Comparison of ENCODE assay signal across 8 cellular contexts in genomic region chr10:74825033-74825370, GRCh38. TPM values are rescaled to one million over a fixed set of nuclear protein-coding genes. Genes with fewer than 3 reads are reported as not detected.
A peak's percentile ranks its signal among the peaks of the same experiment; 100 is the strongest.
DNase-seq lines count a peak whose midpoint lies in the region; ATAC-seq, FAIRE-seq and TF ChIP-seq lines count a peak whose summit lies in the region.

No MANE protein-coding gene starts in this region.

- intact Hi-C loops in Panc1 (cut with micrococcal nuclease; ENCODE audit: unreplicated experiment): loop anchor here (10.0 kb wide), 2 partner anchors 260 to 560 kb away; no protein-coding TSS in a partner anchor
- intact Hi-C loops in GM12878 (cut with micrococcal nuclease; ENCODE audit: unreplicated experiment): loop anchor here (1.0 to 10.0 kb wide), 4 partner anchors 86 to 670 kb away; partner anchors contain the start of genes ADK and AP3M1

- ATAC-seq in Panc1 (no peak), GM12878 (peak; percentile 0), HG03108 (IDR thresholded peaks at IDR 0.05; ENCODE audit: unreplicated experiment) (no peak)

- in situ Hi-C loops in Panc1 (cut with HindIII; ENCODE audit: low pct_unique_long_range_greater_than_20kb, low sequenced_read_pairs) (no loop called here), GM12878 (cut with MboI) (no loop called here)

- H3K4me1 ChIP-seq in Panc1 (ENCODE audit: control insufficient read depth, insufficient read depth, low read length): peaks cover 44% of the 10 kb centered on the region
- H3K4me1 ChIP-seq in GM12878 (ENCODE audit: control insufficient read depth, insufficient read depth, low read length): peaks cover 9% of the 10 kb centered on the region; the same call in 1 of the 2 replicates
- H3K4me1 ChIP-seq in keratinocyte (ENCODE audit: control insufficient read depth, extremely low read depth, insufficient read depth, low read length): peaks cover 4% of the 10 kb centered on the region

- H3K4me3 ChIP-seq in Panc1 (ENCODE audit: low read depth in 2 of 2, low read length in 2 of 2) (peak overlapping the region; percentile 73 to 77), GM12878 (peak overlapping the region; percentile 88), keratinocyte (ENCODE audit: control insufficient read depth in 2 of 3, extremely low read depth in 1 of 3, insufficient read depth in 2 of 3, low read depth in 1 of 3, low read length in 3 of 3) (peak overlapping the region; percentile 58 to 95 (median 75))

- peak; percentile 41 for TF ChIP-seq POLR2A in GM19099 (IDR thresholded peaks at IDR 0.05; ENCODE audit: extremely low read depth, insufficient read length, low read depth)
- TF ChIP-seq POLR2A in GM12878 (IDR thresholded peaks at IDR 0.05; ENCODE audit: low read depth, low read length): peak; percentile 86

- CTCF ChIA-PET in Panc1 (lab: Charles Lee) (no interaction called here), GM12878 (lab: Yijun Ruan, JAX) (interaction anchor here (1.0 to 2.8 kb wide), 4 partner anchors 47 to 195 kb away, joined by 3 to 17 read pairs (median 4); no protein-coding TSS in a partner anchor)

- no peak for DNase-seq in Panc1 (ENCODE audit: low read depth, low spot score)
- DNase-seq in GM12878 (ENCODE audit: low read depth, low spot score): no peak
- DNase-seq in keratinocyte (ENCODE audit: low read depth, low spot score): no peak
- peak; percentile 50 for DNase-seq in stimulated activated CD4-positive, alpha-beta T cell treated with anti-CD3 and anti-CD28 coated beads, Interleukin-12 subunit alpha, Interleukin-12 subunit beta, amount 100 ng/mL, for 4 hours
- no peak for DNase-seq in HuH-7.5 (ENCODE audit: low spot score)
- DNase-seq in AG20443 (ENCODE audit: low spot score): no peak

- H3K36me3 ChIP-seq in Panc1 (ENCODE audit: control insufficient read depth, insufficient read depth, low read length) (no peaks in the 10 kb centered on the region), GM12878 (ENCODE audit: control insufficient read depth in 2 of 2, insufficient read depth in 2 of 2, low read length in 1 of 2) (no peaks in the 10 kb centered on the region), keratinocyte (ENCODE audit: control insufficient read depth in 2 of 2, extremely low read depth in 1 of 2, insufficient read depth in 2 of 2, low read length in 2 of 2) (no peaks in the 10 kb centered on the region)

- POLR2A ChIA-PET in Panc1 (lab: Charles Lee) (no interaction called here), GM12878 (lab: Charles Lee) (interaction anchor here (0.6 to 0.8 kb wide), 4 partner anchors 54 to 318 kb away, joined by 3 to 4 read pairs (median 4); no protein-coding TSS in a partner anchor)

- no peak for FAIRE-seq in GM12878 (lab: Jason Lieb, UNC)
- no peak for FAIRE-seq in keratinocyte (lab: Jason Lieb, UNC)

- SMC1A ChIA-PET in GM12878 (lab: Charles Lee; ENCODE audit: uncharacterized antibody, unreplicated experiment): interaction anchor here (0.7 to 4.6 kb wide), 12 partner anchors 30 to 581 kb away, joined by 3 to 22 read pairs (median 4); no protein-coding TSS in a partner anchor

- WGBS in GM12878 (ENCODE audit: insufficient coverage, insufficient replicate concordance, low lambda C conversion rate, missing lambda C conversion rate): 1% methylated on average over 24 of the region's 35 CpGs

- H3K9me3 ChIP-seq in Panc1 (ENCODE audit: control insufficient read depth, insufficient read depth, low read depth, low read length) (no peaks in the 10 kb centered on the region), GM12878 (replicated peaks; ENCODE audit: control insufficient read depth, insufficient read depth, low read length) (no peaks in the 10 kb centered on the region; the same call in 2 of the 3 replicates), keratinocyte (ENCODE audit: control insufficient read depth, low read depth, low read length) (no peaks in the 10 kb centered on the region)

- dilution Hi-C loops in keratinocyte (cut with MboI; ENCODE audit: extremely low pct_ligation_motif_present, low sequenced_read_pairs): no loop called here

- H3K27ac ChIP-seq in Panc1 (ENCODE audit: low read length) (peak overlapping the region; percentile 82), GM12878 (ENCODE audit: control insufficient read depth, insufficient read depth) (peak overlapping the region; percentile 91), keratinocyte (ENCODE audit: control insufficient read depth, insufficient read depth, low read length) (no peak overlapping the region)

- no peak for TF ChIP-seq RAD21 in GM12878 (IDR thresholded peaks at IDR 0.05; ENCODE audit: insufficient read depth, low read depth, low read length)

- peak overlapping the region; percentile 83 for H2AFZ ChIP-seq in GM12878 (ENCODE audit: control insufficient read depth, low read depth, low read length)
- peak overlapping the region; percentile 92 for H2AFZ ChIP-seq in keratinocyte (ENCODE audit: control insufficient read depth, low read length)

- H3K9me1 ChIP-seq in keratinocyte (ENCODE audit: control insufficient read depth, extremely low read depth, insufficient read depth, low read length): no peaks in the 10 kb centered on the region

- BruUV-seq in Panc1 (replicated peaks; lab: Mats Ljungman, UMichigan) (no TSS peak), GM12878 (replicated peaks; lab: Mats Ljungman, UMichigan) (no TSS peak)

- H3K4me2 ChIP-seq in GM12878 (ENCODE audit: control insufficient read depth, insufficient read depth) (peak overlapping the region; percentile 94), keratinocyte (ENCODE audit: control insufficient read depth, extremely low read depth, insufficient read depth, low read depth, low read length) (peak overlapping the region; percentile 74)

- no peaks in the 10 kb centered on the region for H4K20me1 ChIP-seq in GM12878 (ENCODE audit: control insufficient read depth, insufficient read depth)
- no peaks in the 10 kb centered on the region for H4K20me1 ChIP-seq in keratinocyte (ENCODE audit: control insufficient read depth, extremely low read depth, insufficient read depth, low read length)

- peaks cover 31% of the 10 kb centered on the region for H3K79me2 ChIP-seq in GM12878 (ENCODE audit: control insufficient read depth, insufficient read depth, low read length)
- H3K79me2 ChIP-seq in keratinocyte (ENCODE audit: control insufficient read depth, insufficient read depth, low read length): peaks cover 11% of the 10 kb centered on the region

- no peak for TF ChIP-seq CTCF in Panc1 (IDR thresholded peaks at IDR 0.05)
- no peak; a peak in 1 of 6 replicates for TF ChIP-seq CTCF in GM12878 (IDR thresholded peaks at IDR 0.05 in 2 of 3, conservative IDR thresholded peaks at IDR 0.05 in 1 of 3; ENCODE audit: control insufficient read depth in 2 of 3, extremely low read depth in 1 of 3, insufficient read depth in 1 of 3, low read depth in 3 of 3, low read length in 3 of 3)
- no peak for TF ChIP-seq CTCF in keratinocyte (optimal IDR thresholded peaks at IDR 0.05 in 1 of 3, IDR thresholded peaks at IDR 0.05 in 1 of 3, conservative IDR thresholded peaks at IDR 0.05 in 1 of 3; ENCODE audit: extremely low read depth in 1 of 3, insufficient read depth in 2 of 3, low read length in 3 of 3)

- RAD21 ChIA-PET in GM12878 (lab: Charles Lee; ENCODE audit: unreplicated experiment): interaction anchor here (0.9 to 3.0 kb wide), 9 partner anchors 29 to 549 kb away, joined by 3 to 18 read pairs (median 4); no protein-coding TSS in a partner anchor

- no peak for TF ChIP-seq EP300 in GM12878 (IDR thresholded peaks at IDR 0.05; ENCODE audit: borderline replicate concordance in 1 of 2, control insufficient read depth in 1 of 2, low read depth in 2 of 2, low read length in 2 of 2)

- peak overlapping the region; percentile 92 for H3K9ac ChIP-seq in GM12878 (ENCODE audit: control insufficient read depth, insufficient read depth, low read length)
- peak overlapping the region; percentile 56 for H3K9ac ChIP-seq in keratinocyte (ENCODE audit: control insufficient read depth, extremely low read depth, insufficient read depth, low read length)

- H3K27me3 ChIP-seq in Panc1 (ENCODE audit: control insufficient read depth, insufficient read depth, low read length) (no peaks in the 10 kb centered on the region), GM12878 (replicated peaks in 1 of 2; ENCODE audit: control insufficient read depth in 2 of 2, insufficient read depth in 2 of 2, low read length in 1 of 2) (no peaks in the 10 kb centered on the region), keratinocyte (ENCODE audit: control insufficient read depth, extremely low read depth, insufficient read depth, low read length) (no peaks in the 10 kb centered on the region)

TF ChIP-seq in GM12878, 131 proteins besides CTCF, POLR2A, EP300 and RAD21 (continues in another document):
- no peak for TF ChIP-seq CHD1 (IDR thresholded peaks at IDR 0.05; ENCODE audit: low read depth, low read length)

RNA-seq across cellular contexts. Expression of gene KAT6B, which starts 1.4 kb away (rescaled TPM):
- 31.1 TPM for total RNA-seq in Panc1 (2021; ENCODE audit: unreplicated experiment)
- polyA plus RNA-seq in Panc1 (2012; ENCODE audit: insufficient read length): 14.1 TPM
- 303 and 315 TPM in 2 replicates for total RNA-seq in GM12878 (2013; cell fraction: nucleolus; rRNA removed)
- total RNA-seq in GM12878 (2014; rRNA removed): 16.5 and 18.3 TPM in 2 replicates
- 16.7 and 17.5 TPM in 2 replicates for total RNA-seq in GM12878 (2014; rRNA removed; fragmentation: Illumina TruSeq; extraction: Trizol)
- total RNA-seq in GM12878 (2021): 22.6 and 24.8 TPM in 2 replicates
- 8.5 TPM for polyA plus RNA-seq in GM12878 (2011; ENCODE audit: low read depth)
- polyA plus RNA-seq in GM12878 (2011; rRNA removed): 6.7 and 7.6 TPM in 2 replicates
- 5.8 and 9.8 TPM in 2 replicates for polyA plus RNA-seq in GM12878 (2011; cell fraction: cytosol; rRNA removed)
- polyA plus RNA-seq in GM12878 (2011; cell fraction: nucleus; rRNA removed): 17.1 and 23.0 TPM in 2 replicates
- 10.5 and 12.2 TPM in 2 replicates for polyA plus RNA-seq in GM12878 (2012)
- 17.6 and 19.1 TPM in 2 replicates for polyA plus RNA-seq in GM12878 (2014; fragmentation: Illumina TruSeq; extraction: Trizol)
- polyA plus RNA-seq in GM12878 (2014; fragmentation: Nextera tagmentation; extraction: Ambion mirVana): 1 to 10 TPM; 2.7 to 5.3 TPM
- polyA plus RNA-seq in GM12878 (2014; rRNA removed): 8.1 and 9.7 TPM in 2 replicates
- polyA plus RNA-seq in GM12878 (2016; fragmentation: Nextera tagmentation; extraction: Ambion mirVana): 10 to 100 TPM; 15.0 to 17.4 TPM
- polyA minus RNA-seq in GM12878 (2011; rRNA and poly(A)+ RNA removed): 42.9 and 45.0 TPM in 2 replicates
- 7.9 and 9.0 TPM in 2 replicates for polyA minus RNA-seq in GM12878 (2011; cell fraction: cytosol; rRNA and poly(A)+ RNA removed)
- polyA minus RNA-seq in GM12878 (2011; cell fraction: nucleus; rRNA and poly(A)+ RNA removed): 53.1 and 90.8 TPM in 2 replicates
- polyA plus RNA-seq in keratinocyte: 1.5 to 2.9 TPM (median 1.8 TPM) in 3 replicates
- 7.7 TPM for polyA plus RNA-seq in keratinocyte (2011; ENCODE audit: low read depth)
- polyA plus RNA-seq in keratinocyte (2011; cell fraction: cytosol; rRNA removed): 2.2 and 2.7 TPM in 2 replicates
- polyA plus RNA-seq in keratinocyte (2011; cell fraction: nucleus; rRNA removed): 8.7 and 9.1 TPM in 2 replicates
- 3.4 and 4.4 TPM in 2 replicates for polyA plus RNA-seq in keratinocyte (2012; ENCODE audit: low replicate concordance)
- 8.7 to 23.5 TPM (median 10.1 TPM) in 3 replicates for polyA minus RNA-seq in keratinocyte
- polyA minus RNA-seq in keratinocyte (2011; cell fraction: cytosol; rRNA and poly(A)+ RNA removed): 7.1 TPM
- polyA minus RNA-seq in keratinocyte (2011; cell fraction: nucleus; rRNA and poly(A)+ RNA removed): 16.6 and 33.5 TPM in 2 replicates
